8 cellular contexts compared by ENCODE assay signal in the genomic region with DNA sequence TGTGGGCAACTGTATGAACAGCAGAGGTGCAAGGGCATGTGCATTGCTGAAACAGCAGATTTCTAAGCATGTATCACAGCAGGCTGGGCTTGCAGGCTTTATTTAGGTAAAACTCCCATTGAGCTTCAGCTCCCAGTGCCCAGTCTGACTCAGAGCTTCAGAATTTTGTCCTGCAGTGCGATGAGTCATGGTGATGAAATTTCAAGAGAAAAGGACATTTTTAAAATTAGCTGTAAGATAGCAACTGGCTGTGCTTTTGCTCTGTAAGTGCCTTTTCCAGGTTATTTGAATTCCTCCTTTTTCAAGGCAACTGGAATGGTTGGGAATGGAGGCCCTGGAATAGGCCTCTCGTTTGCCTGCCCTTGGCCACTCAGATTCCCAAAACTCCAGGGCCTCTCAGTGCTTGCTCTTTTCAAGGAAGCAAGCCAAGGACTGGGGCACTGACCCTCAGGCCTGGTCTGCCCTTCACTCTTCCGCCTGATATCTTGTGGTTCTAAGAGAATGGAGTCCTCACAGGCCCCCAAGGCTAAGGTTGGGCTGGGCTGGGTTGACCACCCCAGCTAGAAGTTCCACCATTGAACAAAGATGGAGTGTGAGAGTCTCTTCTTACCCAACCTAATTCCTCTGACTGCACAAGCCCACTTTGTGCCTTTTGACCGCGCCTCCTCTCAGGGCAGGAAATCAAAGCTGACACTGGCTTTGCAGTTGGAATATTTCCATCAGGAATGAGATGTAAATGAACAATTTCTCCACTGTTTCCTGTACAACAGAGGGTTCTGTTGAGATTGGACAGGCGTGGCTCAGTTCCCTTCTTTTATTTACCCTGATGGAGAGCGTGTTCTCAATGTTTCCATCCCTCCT. TPM values are rescaled to one million over a fixed set of nuclear protein-coding genes. Genes with fewer than 3 reads are reported as not detected.
DNase-seq lines count a peak whose midpoint lies in the region; ATAC-seq and TF ChIP-seq lines count a peak whose summit lies in the region.

No MANE protein-coding gene starts in this region.

- no peak for TF ChIP-seq EP300 in stomach (IDR thresholded peaks at IDR 0.05)

- H3K4me1 Mint-ChIP-seq in activated CD8-positive, alpha-beta memory T cell treated with anti-CD3 and anti-CD28 coated beads, Interleukin-2, amount 10 ng/mL, durations not matched to agents 7 days and 5 days = peaks cover 10% of the 10 kb centered on the region

- TF ChIP-seq CTCF in NB4 (IDR thresholded peaks at IDR 0.05; ENCODE audit: low read depth, low read length) (no peak), stomach (IDR thresholded peaks at IDR 0.05) (no peak)

- no peak for ATAC-seq in activated CD8-positive, alpha-beta memory T cell treated with anti-CD3 and anti-CD28 coated beads, Interleukin-2, amount 10 ng/mL, durations not matched to agents 7 days and 5 days

- DNase-seq in EH (ENCODE audit: low read depth) (peak; percentile 98), NB4 (ENCODE audit: low read depth) (peak; percentile 86), caudate nucleus (lab: John Stamatoyannopoulos, UW) (peak in 10 of 61 donors; percentile 17 to 41 (median 23)), kidney tubule cell (ENCODE audit: low spot score) (peak; percentile 96), stomach (no peak), SHP77 (lab: John Stamatoyannopoulos, UW) (no peak)
- no peak for DNase-seq in activated CD8-positive, alpha-beta memory T cell treated with anti-CD3 and anti-CD28 coated beads, Interleukin-2, amount 10 ng/mL, durations not matched to agents 7 days and 5 days
- no peak for DNase-seq in activated CD8-positive, alpha-beta memory T cell treated with anti-CD3 and anti-CD28 coated beads, Interleukin-2, amount 50 U/mL, for 48 hours

- 46 to 59% (median 56%) methylated on average over 7 of the region's 7 CpGs for WGBS in stomach, 5 donors

- TF ChIP-seq POLR2A in NB4 (IDR thresholded peaks at IDR 0.05; ENCODE audit: extremely low read depth, insufficient read length) (no peak), stomach (IDR thresholded peaks at IDR 0.05) (no peak)

- no peak overlapping the region for H3K27ac Mint-ChIP-seq in activated CD8-positive, alpha-beta memory T cell treated with anti-CD3 and anti-CD28 coated beads, Interleukin-2, amount 10 ng/mL, durations not matched to agents 7 days and 5 days

- intact Hi-C loops in stomach (cut with DNase I; ENCODE audit: low total_unique reads) = no loop called here

- H3K27ac ChIP-seq in caudate nucleus (ENCODE audit: low read depth, low read length) (peak overlapping the region; percentile 87), stomach (peak overlapping the region; percentile 79 to 92 (median 88))

- CTCF ChIA-PET in activated CD8-positive, alpha-beta memory T cell treated with anti-CD3 and anti-CD28 coated beads, Interleukin-2, amount 10 ng/mL, durations not matched to agents 7 days and 5 days (lab: Charles Lee) = no interaction called here

- H3K4me3 ChIP-seq in NB4 (ENCODE audit: low read depth, low read length) (no peak overlapping the region), stomach (no peak overlapping the region)

- no peaks in the 10 kb centered on the region for H3K27me3 ChIP-seq in stomach

- H3K9me3 ChIP-seq in stomach = no peaks in the 10 kb centered on the region

- peaks cover 14 to 71% (median 45%) of the 10 kb centered on the region in 4 donors for H3K4me1 ChIP-seq in stomach

- peaks cover 15% of the 10 kb centered on the region for H3K27me3 Mint-ChIP-seq in activated CD8-positive, alpha-beta memory T cell treated with anti-CD3 and anti-CD28 coated beads, Interleukin-2, amount 10 ng/mL, durations not matched to agents 7 days and 5 days

- H3K36me3 ChIP-seq in stomach = no peaks in the 10 kb centered on the region

- no peak overlapping the region for H3K4me3 Mint-ChIP-seq in activated CD8-positive, alpha-beta memory T cell treated with anti-CD3 and anti-CD28 coated beads, Interleukin-2, amount 10 ng/mL, durations not matched to agents 7 days and 5 days

- no peaks in the 10 kb centered on the region for H3K36me3 Mint-ChIP-seq in activated CD8-positive, alpha-beta memory T cell treated with anti-CD3 and anti-CD28 coated beads, Interleukin-2, amount 10 ng/mL, durations not matched to agents 7 days and 5 days

- no peaks in the 10 kb centered on the region for H3K9me3 Mint-ChIP-seq in activated CD8-positive, alpha-beta memory T cell treated with anti-CD3 and anti-CD28 coated beads, Interleukin-2, amount 10 ng/mL, durations not matched to agents 7 days and 5 days (ENCODE audit: low read depth)

RNA-seq across cellular contexts. Expression of a gene that starts 59.5 kb away (rescaled TPM):
- total RNA-seq in stomach = 10 to 100 TPM in 4 of 5 donors, 1 to 10 TPM in 1; 4.1 to 98.8 (median 72.9) TPM
- 10 to 100 TPM; 11.0 to 12.2 (median 11.7) TPM for polyA plus RNA-seq in stomach
- total RNA-seq in activated CD8-positive, alpha-beta memory T cell treated with anti-CD3 and anti-CD28 coated beads, Interleukin-2, amount 10 ng/mL, durations not matched to agents 7 days and 5 days = 1 to 10 TPM in 1 of 2 experiments, under 1 TPM in 1; 0.85 to 4.9 TPM

Comparison
In these comparisons a context has a peak if more than half of its experiments do, and no peak if none do; other contexts are left out.
1. DNase-seq: peak in EH (single experiment), NB4 (single experiment) and kidney tubule cell (single experiment); none in stomach (single experiment), SHP77 (0 of 2), activated CD8-positive, alpha-beta memory T cell treated with anti-CD3 and anti-CD28 coated beads, Interleukin-2, amount 10 ng/mL, durations not matched to agents 7 days and 5 days (single experiment) and activated CD8-positive, alpha-beta memory T cell treated with anti-CD3 and anti-CD28 coated beads, Interleukin-2, amount 50 U/mL, for 48 hours (single experiment).